ENCODE assay signal across 8 cellular contexts in genomic region chr3:71130516-71131384, GRCh38.
DNase-seq lines count a peak whose midpoint lies in the region; ATAC-seq and TF ChIP-seq lines count a peak whose summit lies in the region.

No MANE protein-coding gene starts in this region.

- no peaks in the 10 kb centered on the region for H3K9me3 ChIP-seq in neural progenitor cell (ENCODE audit: low read depth)

- H3K27ac Mint-ChIP-seq in activated T-helper 17 cell treated with anti-CD3 and anti-CD28 coated beads, Interleukin-2, amount 50 U/mL, for 72 hours = peak overlapping the region; percentile 97
- peak overlapping the region; percentile 95 for H3K27ac Mint-ChIP-seq in neural progenitor cell

- ATAC-seq in HG03045 (IDR thresholded peaks at IDR 0.05; ENCODE audit: unreplicated experiment) (peak; percentile 48), HG03280 (IDR thresholded peaks at IDR 0.05; ENCODE audit: unreplicated experiment) (no peak)
- ATAC-seq in activated T-helper 17 cell treated with anti-CD3 and anti-CD28 coated beads, Interleukin-2, amount 50 U/mL, for 72 hours (replicated peaks) = peak; percentile 69

- no peaks in the 10 kb centered on the region for H3K27me3 ChIP-seq in neural progenitor cell

- DNase-seq in GM13976 (ENCODE audit: low spot score) = peak; percentile 13
- peak; percentile 23 for DNase-seq in OCI-M2 (lab: John Stamatoyannopoulos, UW; ENCODE audit: unreplicated experiment)
- peak; percentile 57 for DNase-seq in fibroblast of the conjunctiva (ENCODE audit: low read depth)
- DNase-seq in neural progenitor cell (ENCODE audit: low spot score) = peak; percentile 34
- peak; percentile 74 for DNase-seq in superior temporal gyrus (ENCODE audit: extremely low spot score)

- no peaks in the 10 kb centered on the region for H3F3A ChIP-seq in neural progenitor cell (ENCODE audit: low read depth)

- no peak for TF ChIP-seq CTCF in GM13976 (IDR thresholded peaks at IDR 0.05; ENCODE audit: borderline replicate concordance, control extremely low read depth, extremely low read depth, insufficient read depth, missing control alignments)
- no peak for TF ChIP-seq CTCF in neural progenitor cell (IDR thresholded peaks at IDR 0.05)

- no peaks in the 10 kb centered on the region for H4K20me1 ChIP-seq in neural progenitor cell (ENCODE audit: low read depth)

- H3K27ac ChIP-seq in neural progenitor cell = no peak overlapping the region

- peaks cover 39% of the 10 kb centered on the region for H3K36me3 Mint-ChIP-seq in activated T-helper 17 cell treated with anti-CD3 and anti-CD28 coated beads, Interleukin-2, amount 50 U/mL, for 72 hours (ENCODE audit: low read depth)
- H3K36me3 Mint-ChIP-seq in neural progenitor cell = no peaks in the 10 kb centered on the region

- H3K4me1 ChIP-seq in neural progenitor cell = peaks cover 24% of the 10 kb centered on the region

- H3K27me3 Mint-ChIP-seq in activated T-helper 17 cell treated with anti-CD3 and anti-CD28 coated beads, Interleukin-2, amount 50 U/mL, for 72 hours = no peaks in the 10 kb centered on the region
- peaks cover 2% of the 10 kb centered on the region for H3K27me3 Mint-ChIP-seq in neural progenitor cell (ENCODE audit: insufficient read depth, low read depth)

- no peaks in the 10 kb centered on the region for H3K79me2 ChIP-seq in neural progenitor cell (ENCODE audit: low read depth)

- no peaks in the 10 kb centered on the region for H3K9me3 Mint-ChIP-seq in activated T-helper 17 cell treated with anti-CD3 and anti-CD28 coated beads, Interleukin-2, amount 50 U/mL, for 72 hours
- no peaks in the 10 kb centered on the region for H3K9me3 Mint-ChIP-seq in neural progenitor cell

- peak overlapping the region; percentile 31 for H3K4me3 ChIP-seq in neural progenitor cell

- no peaks in the 10 kb centered on the region for H3K36me3 ChIP-seq in neural progenitor cell

- peak overlapping the region; percentile 68 for H3K4me2 ChIP-seq in neural progenitor cell

- no peak overlapping the region for H3K9ac ChIP-seq in neural progenitor cell

- H3K4me1 Mint-ChIP-seq in activated T-helper 17 cell treated with anti-CD3 and anti-CD28 coated beads, Interleukin-2, amount 50 U/mL, for 72 hours = peaks cover 37% of the 10 kb centered on the region
- peaks cover 81% of the 10 kb centered on the region for H3K4me1 Mint-ChIP-seq in neural progenitor cell

- peak overlapping the region; percentile 96 for H3K4me3 Mint-ChIP-seq in activated T-helper 17 cell treated with anti-CD3 and anti-CD28 coated beads, Interleukin-2, amount 50 U/mL, for 72 hours
- H3K4me3 Mint-ChIP-seq in neural progenitor cell = peak overlapping the region; percentile 85

- in situ Hi-C loops in GM13976 (cut with MboI; ENCODE audit: low sequenced_read_pairs, unreplicated experiment) = no loop called here

- no peak overlapping the region for H2AFZ ChIP-seq in neural progenitor cell (replicated peaks)

Comparison
In these comparisons a context has a peak if more than half of its experiments do, and no peak if none do; other contexts are left out.
1. DNase-seq: peak in every context shown above with its lines; median percentile 74 in superior temporal gyrus; 57 in fibroblast of the conjunctiva; 34 in neural progenitor cell; 23 in OCI-M2; 13 in GM13976.